ENCODE assay signal across 8 cellular contexts in the genomic region with DNA sequence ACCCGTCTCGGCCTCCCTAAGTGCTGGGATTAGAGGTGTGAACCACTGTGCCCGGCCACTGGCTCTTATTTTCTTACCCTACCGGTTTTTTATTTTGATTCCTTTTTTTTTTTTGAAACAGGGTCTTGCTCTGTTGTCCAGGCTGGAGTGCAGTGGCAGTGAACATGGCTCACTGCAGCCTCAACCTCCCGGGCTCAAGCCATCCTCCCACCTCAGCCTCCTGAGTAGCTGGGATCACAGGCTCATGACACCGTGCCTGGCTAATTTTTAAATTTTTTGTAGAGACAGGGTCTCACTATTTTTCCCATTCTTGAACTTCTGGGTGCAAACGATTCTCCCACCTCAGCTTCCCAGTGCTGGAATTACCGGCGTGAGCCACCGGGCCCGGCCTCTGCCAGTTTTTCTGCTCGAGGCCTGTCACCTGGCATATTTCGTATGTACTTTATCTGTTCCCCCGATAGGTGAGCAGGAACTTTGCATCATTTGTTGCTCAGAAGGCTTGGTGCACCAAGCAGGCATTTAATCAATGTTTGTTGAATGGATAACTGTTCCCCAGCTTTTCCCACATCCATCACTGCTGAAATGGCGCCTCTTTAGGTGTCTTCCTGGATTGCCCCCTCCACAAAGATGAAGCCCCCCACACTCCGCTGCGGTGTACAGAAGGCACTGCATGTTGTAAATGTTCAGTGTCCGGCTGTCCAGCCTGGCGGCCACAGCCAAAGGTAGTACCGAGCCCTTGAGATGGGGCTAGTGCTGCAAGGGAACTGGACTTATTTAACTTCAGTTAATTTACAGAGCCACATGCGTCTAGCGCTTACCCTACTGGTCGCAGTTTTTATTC. TPM values are rescaled to one million over a fixed set of nuclear protein-coding genes. Genes with fewer than 3 reads are reported as not detected.
A peak's percentile ranks its signal among the peaks of the same experiment; 100 is the strongest.
DNase-seq lines count a peak whose midpoint lies in the region; ATAC-seq, FAIRE-seq and TF ChIP-seq lines count a peak whose summit lies in the region.

No MANE protein-coding gene starts in this region.

- TF ChIP-seq CTCF in HFFc6 (IDR thresholded peaks at IDR 0.05) (peak; percentile 18), hepatocyte (IDR thresholded peaks at IDR 0.05; ENCODE audit: poor library complexity) (no peak)

- no peaks in the 10 kb centered on the region for H4K20me1 ChIP-seq in hepatocyte (ENCODE audit: insufficient read depth, poor library complexity, severe bottlenecking)

- H3K27ac ChIP-seq in hepatocyte (peak overlapping the region; percentile 95), small intestine (ENCODE audit: low read depth in 1 of 2, low read length in 1 of 2) (peak overlapping the region; percentile 61 to 84)

- H3K27ac Mint-ChIP-seq in HFFc6 = peak overlapping the region; percentile 90
- peak overlapping the region; percentile 97 for H3K27ac Mint-ChIP-seq in activated T-cell treated with anti-CD3 and anti-CD28 coated beads, Interleukin-2, amount 50 U/mL, for 72 hours

- peak overlapping the region; percentile 93 for H3K4me3 Mint-ChIP-seq in HFFc6
- peak overlapping the region; percentile 95 to 99 for H3K4me3 Mint-ChIP-seq in activated T-cell treated with anti-CD3 and anti-CD28 coated beads, Interleukin-2, amount 50 U/mL, for 72 hours

- peaks cover 13% of the 10 kb centered on the region for H3K4me1 ChIP-seq in hepatocyte (ENCODE audit: insufficient read depth)
- no peaks in the 10 kb centered on the region for H3K4me1 ChIP-seq in small intestine (ENCODE audit: control insufficient read depth in 2 of 2, insufficient read depth in 1 of 2, low read depth in 1 of 2, low read length in 1 of 2)

- peak overlapping the region; percentile 91 for H2AFZ ChIP-seq in hepatocyte

- H3K27me3 ChIP-seq in hepatocyte = no peaks in the 10 kb centered on the region
- no peaks in the 10 kb centered on the region for H3K27me3 ChIP-seq in small intestine (ENCODE audit: control insufficient read depth in 2 of 2, insufficient read depth in 2 of 2, low read length in 2 of 2)

- no peak for ATAC-seq in activated T-cell treated with anti-CD3 and anti-CD28 coated beads, Interleukin-2, amount 50 U/mL, for 72 hours (replicated peaks in 1 of 2)
- no peak for ATAC-seq in GM19023 (IDR thresholded peaks at IDR 0.05; ENCODE audit: unreplicated experiment)
- no peak for ATAC-seq in activated CD4-positive, CD25-positive, alpha-beta regulatory T cell treated with anti-CD3 and anti-CD28 coated beads, Interleukin-2, amount 50 U/mL, for 24 hours

- H3K36me3 Mint-ChIP-seq in HFFc6 (ENCODE audit: low read depth) = no peaks in the 10 kb centered on the region
- peaks cover 0 to 2% of the 10 kb centered on the region in 2 donors for H3K36me3 Mint-ChIP-seq in activated T-cell treated with anti-CD3 and anti-CD28 coated beads, Interleukin-2, amount 50 U/mL, for 72 hours (ENCODE audit: insufficient read depth in 2 of 2)

- 89% methylated on average over 23 of the region's 23 CpGs for WGBS in hepatocyte (ENCODE audit: low lambda C conversion rate, missing lambda C conversion rate)
- 81 to 86% (median 81%) methylated on average over 23 of the region's 23 CpGs for WGBS in small intestine, 3 donors

- peaks cover 3% of the 10 kb centered on the region; the same call in 1 of the 2 replicates for H3K27me3 Mint-ChIP-seq in HFFc6 (ENCODE audit: insufficient read depth)
- no peaks in the 10 kb centered on the region for H3K27me3 Mint-ChIP-seq in activated T-cell treated with anti-CD3 and anti-CD28 coated beads, Interleukin-2, amount 50 U/mL, for 72 hours (ENCODE audit: low read depth)

- no peak for FAIRE-seq in small intestine (lab: Jason Lieb, UNC)

- peaks cover 15% of the 10 kb centered on the region for H3K4me1 Mint-ChIP-seq in HFFc6 (ENCODE audit: low read depth)
- peaks cover 20% of the 10 kb centered on the region for H3K4me1 Mint-ChIP-seq in activated T-cell treated with anti-CD3 and anti-CD28 coated beads, Interleukin-2, amount 50 U/mL, for 72 hours (ENCODE audit: low read depth)

- H3K79me2 ChIP-seq in hepatocyte = peaks cover 17% of the 10 kb centered on the region

- peak overlapping the region; percentile 57 for H3K4me3 ChIP-seq in hepatocyte
- H3K4me3 ChIP-seq in small intestine (ENCODE audit: low read depth in 1 of 2, low read length in 2 of 2) = peak overlapping the region in 1 of 2 donors; percentile 78

- H3K9me3 Mint-ChIP-seq in HFFc6 = no peaks in the 10 kb centered on the region
- no peaks in the 10 kb centered on the region for H3K9me3 Mint-ChIP-seq in activated T-cell treated with anti-CD3 and anti-CD28 coated beads, Interleukin-2, amount 50 U/mL, for 72 hours

- H3K9me2 ChIP-seq in hepatocyte (replicated peaks; ENCODE audit: insufficient read depth) = no peaks in the 10 kb centered on the region

- DNase-seq in HFFc6 (no peak), hepatocyte (ENCODE audit: low spot score) (no peak), small intestine (no peak), NCI-H345 (lab: John Stamatoyannopoulos, UW) (no peak), NK-92 (lab: John Stamatoyannopoulos, UW; ENCODE audit: unreplicated experiment) (no peak)
- no peak for DNase-seq in activated T-cell treated with anti-CD3 and anti-CD28 coated beads, Interleukin-2, amount 50 U/mL, for 72 hours

- no peaks in the 10 kb centered on the region for H3K36me3 ChIP-seq in hepatocyte (replicated peaks; ENCODE audit: insufficient read depth, low read depth)
- peaks cover 0 to 3% of the 10 kb centered on the region in 2 donors for H3K36me3 ChIP-seq in small intestine (ENCODE audit: control insufficient read depth in 2 of 2, insufficient read depth in 2 of 2, low read length in 2 of 2)

- H3K9me3 ChIP-seq in hepatocyte (ENCODE audit: low read depth) = no peaks in the 10 kb centered on the region
- H3K9me3 ChIP-seq in small intestine (ENCODE audit: control insufficient read depth, low read depth) = no peaks in the 10 kb centered on the region

- peak overlapping the region; percentile 88 for H3K4me2 ChIP-seq in hepatocyte

RNA-seq across cellular contexts. Expression of gene TELO2, which starts 0.9 kb away (rescaled TPM):
- 10 to 100 TPM; 28.6 to 37.4 (median 34.8) TPM for total RNA-seq in HFFc6 (2021; fragmentation: NEBNext Ultra II Directional; extraction: Animal tissue kit (Norgen Biotek cat#: 25700))
- total RNA-seq in activated T-cell treated with anti-CD3 and anti-CD28 coated beads, Interleukin-2, amount 50 U/mL, for 72 hours = 10 to 100 TPM; 28.6 to 34.7 TPM
- 12.0 and 22.8 TPM in 2 replicates for total RNA-seq in hepatocyte
- polyA plus RNA-seq in hepatocyte (50.9 and 60.3 TPM in 2 replicates), small intestine (10 to 100 TPM; 41.3 to 50.3 (median 41.4) TPM)

RNA-seq across cellular contexts. Expression of gene PTX4, which starts 3.6 kb away (rescaled TPM):
- under 1 TPM in 4 of 6 experiments, not detected in 2; 0.14 to 0.24 (median 0.18) TPM for total RNA-seq in HFFc6 (2021; fragmentation: NEBNext Ultra II Directional; extraction: Animal tissue kit (Norgen Biotek cat#: 25700))
- not detected for total RNA-seq in activated T-cell treated with anti-CD3 and anti-CD28 coated beads, Interleukin-2, amount 50 U/mL, for 72 hours
- not detected in 2 replicates for total RNA-seq in hepatocyte
- polyA plus RNA-seq in hepatocyte (not detected in 2 replicates), small intestine (under 1 TPM in 1 of 3 donors, not detected in 2; 0.07 TPM)

RNA-seq across cellular contexts. Expression of gene CLCN7, which starts 17.5 kb away (rescaled TPM):
- total RNA-seq in HFFc6 (2021; fragmentation: NEBNext Ultra II Directional; extraction: Animal tissue kit (Norgen Biotek cat#: 25700)) = 10 to 100 TPM; 47.5 to 62.6 (median 51.3) TPM
- 10 to 100 TPM; 53.7 to 55.1 TPM for total RNA-seq in activated T-cell treated with anti-CD3 and anti-CD28 coated beads, Interleukin-2, amount 50 U/mL, for 72 hours
- total RNA-seq in hepatocyte = 47.4 and 56.3 TPM in 2 replicates
- polyA plus RNA-seq in hepatocyte (107 and 127 TPM in 2 replicates), small intestine (10 to 100 TPM; 28.4 to 48.5 (median 37.1) TPM)

RNA-seq across cellular contexts. Expression of gene TMEM204, which starts 41.2 kb away (rescaled TPM):
- 10 to 100 TPM; 15.4 to 28.5 (median 16.2) TPM for total RNA-seq in HFFc6 (2021; fragmentation: NEBNext Ultra II Directional; extraction: Animal tissue kit (Norgen Biotek cat#: 25700))
- 10 to 100 TPM; 15.7 to 16.7 TPM for total RNA-seq in activated T-cell treated with anti-CD3 and anti-CD28 coated beads, Interleukin-2, amount 50 U/mL, for 72 hours
- total RNA-seq in hepatocyte = 4.7 and 5.4 TPM in 2 replicates
- polyA plus RNA-seq in hepatocyte (2.7 and 4.3 TPM in 2 replicates), small intestine (10 to 100 TPM in 1 of 3 donors, 1 to 10 TPM in 2; 1.6 to 23.8 (median 7.8) TPM)

RNA-seq across cellular contexts. Expression of gene CCDC154, which starts 47.9 kb away (rescaled TPM):
- total RNA-seq in HFFc6 (2021; fragmentation: NEBNext Ultra II Directional; extraction: Animal tissue kit (Norgen Biotek cat#: 25700)) = under 1 TPM in 3 of 6 experiments, not detected in 3; 0.10 to 0.52 (median 0.31) TPM
- 1 to 10 TPM; 2.7 to 3.4 TPM for total RNA-seq in activated T-cell treated with anti-CD3 and anti-CD28 coated beads, Interleukin-2, amount 50 U/mL, for 72 hours
- total RNA-seq in hepatocyte = 0.33 and 0.64 TPM in 2 replicates
- polyA plus RNA-seq in hepatocyte (1.6 and 4.6 TPM in 2 replicates), small intestine (1 to 10 TPM in 1 of 3 donors, under 1 TPM in 1, not detected in 1; 0.76 to 1.4 TPM)
